ENCODE assay signal across 8 cellular contexts in the genomic region with DNA sequence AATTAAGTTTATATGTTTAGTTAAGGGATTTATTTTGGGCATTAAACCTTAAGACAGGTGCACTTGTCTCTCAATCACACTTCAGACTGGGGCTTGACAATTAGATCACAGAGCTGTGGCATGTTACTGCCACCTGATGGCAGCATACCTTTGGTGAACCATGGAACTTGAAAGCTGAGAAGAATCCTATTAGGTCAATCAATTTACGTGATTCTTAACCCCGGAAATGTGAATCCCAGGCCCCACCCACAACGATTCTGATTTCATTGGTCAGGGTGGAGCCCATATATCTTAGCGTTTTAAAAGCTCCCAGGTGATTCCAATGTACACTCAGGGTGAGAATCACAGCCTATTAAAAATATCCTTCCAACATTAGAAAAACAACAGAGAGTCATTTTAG.
DNase-seq lines count a peak whose midpoint lies in the region; ATAC-seq, FAIRE-seq and TF ChIP-seq lines count a peak whose summit lies in the region.

No MANE protein-coding gene starts in this region.

- H3K4me2 ChIP-seq in DND-41 (ENCODE audit: insufficient read depth, low read length): no peak overlapping the region
- no peak overlapping the region for H3K4me2 ChIP-seq in K562 (ENCODE audit: insufficient read depth, low read length)

- H3K27me3 ChIP-seq in DND-41 (ENCODE audit: insufficient read depth, low read length, poor library complexity): no peaks in the 10 kb centered on the region
- peaks cover 0 to 7% of the 10 kb centered on the region in 2 experiments; a peak in 2 of 5 replicates for H3K27me3 ChIP-seq in K562 (ENCODE audit: control insufficient read depth in 2 of 2, insufficient read depth in 2 of 2, low read length in 2 of 2)
- no peaks in the 10 kb centered on the region for H3K27me3 ChIP-seq in kidney epithelial cell (ENCODE audit: control insufficient read depth, insufficient read depth, low read length)

- H3K79me2 ChIP-seq in DND-41 (ENCODE audit: insufficient read depth, low read length): no peaks in the 10 kb centered on the region
- H3K79me2 ChIP-seq in K562 (ENCODE audit: control insufficient read depth, insufficient read depth, low read length): no peaks in the 10 kb centered on the region

- CTCF ChIA-PET in K562 (lab: Yijun Ruan, JAX; ENCODE audit: low intra/inter-chr PET ratio): interaction anchor here (1.2 to 1.3 kb wide), 2 partner anchors 97 to 98 kb away, joined by 4 to 8 read pairs; no protein-coding TSS in a partner anchor

- H3K4me1 ChIP-seq in DND-41 (ENCODE audit: insufficient read depth, low read length) (no peaks in the 10 kb centered on the region), K562 (replicated peaks in 1 of 2; ENCODE audit: control insufficient read depth in 2 of 2, insufficient read depth in 2 of 2, low read length in 2 of 2) (no peaks in the 10 kb centered on the region)

- H3K9me3 ChIP-seq in DND-41 (ENCODE audit: insufficient read depth, low read length, severe bottlenecking) (no peaks in the 10 kb centered on the region), K562 (replicated peaks; ENCODE audit: control insufficient read depth, insufficient read depth, low read depth, low read length) (no peaks in the 10 kb centered on the region)

- H3K4me3 ChIP-seq in DND-41 (ENCODE audit: low read depth in 1 of 2, low read length in 2 of 2) (no peak overlapping the region), K562 (no peak overlapping the region), kidney epithelial cell (ENCODE audit: low read depth, low read length) (no peak overlapping the region)

- ATAC-seq in DND-41 (ENCODE audit: insufficient read depth, low read depth) (no peak; the same call in 2 of the 3 replicates), K562 (peak; percentile 74), HG03025 (IDR thresholded peaks at IDR 0.05; ENCODE audit: low FRiP score, unreplicated experiment) (no peak), GM18909 (IDR thresholded peaks at IDR 0.05; ENCODE audit: poor library complexity, unreplicated experiment) (no peak)

- TF ChIP-seq EP300 in K562 (IDR thresholded peaks at IDR 0.05; ENCODE audit: low read length): no peak

- in situ Hi-C loops in K562 (cut with MboI): no loop called here

- TF ChIP-seq POLR2A in K562 (conservative IDR thresholded peaks at IDR 0.05): no peak

- POLR2A ChIA-PET in K562 (lab: Yijun Ruan, JAX): interaction anchor here (0.6 to 1.2 kb wide), 3 partner anchors 9 to 13 kb away, joined by 3 to 4 read pairs (median 3); no protein-coding TSS in a partner anchor

- TF ChIP-seq CTCF in DND-41 (IDR thresholded peaks at IDR 0.05; ENCODE audit: borderline replicate concordance, extremely low read depth, low read length, poor library complexity, severe bottlenecking): peak; percentile 63
- peak; percentile 57 to 64 (median 61) for TF ChIP-seq CTCF in K562 (IDR thresholded peaks at IDR 0.05 in 2 of 3, conservative IDR thresholded peaks at IDR 0.05 in 1 of 3; ENCODE audit: insufficient read depth in 2 of 3, low read depth in 1 of 3, low read length in 3 of 3)
- peak; percentile 63 for TF ChIP-seq CTCF in kidney epithelial cell (IDR thresholded peaks at IDR 0.05; ENCODE audit: insufficient read depth, low read length, poor library complexity, severe bottlenecking)

- FAIRE-seq in K562 (lab: Jason Lieb, UNC): peak; percentile 84

- H3K9me1 ChIP-seq in K562 (ENCODE audit: control insufficient read depth, insufficient read depth, low read length): no peaks in the 10 kb centered on the region

- peak; percentile 51 to 77 for TF ChIP-seq RAD21 in K562 (CRISPR knock-in tag; conservative IDR thresholded peaks at IDR 0.05 in 1 of 2, IDR thresholded peaks at IDR 0.05 in 1 of 2)

- H3K9ac ChIP-seq in DND-41 (ENCODE audit: low read depth, low read length) (no peak overlapping the region), K562 (ENCODE audit: insufficient read depth in 1 of 2, low read depth in 2 of 2, low read length in 2 of 2) (no peak overlapping the region)

- H3K36me3 ChIP-seq in DND-41 (ENCODE audit: insufficient read depth, low read length): no peaks in the 10 kb centered on the region
- H3K36me3 ChIP-seq in K562 (ENCODE audit: control insufficient read depth, insufficient read depth, low read length): no peaks in the 10 kb centered on the region
- no peaks in the 10 kb centered on the region for H3K36me3 ChIP-seq in kidney epithelial cell (ENCODE audit: control insufficient read depth, insufficient read depth, low read length)

- H2AFZ ChIP-seq in DND-41 (ENCODE audit: low read depth, low read length): no peak overlapping the region
- no peak overlapping the region for H2AFZ ChIP-seq in K562 (ENCODE audit: low read depth, low read length)

- BruUV-seq in K562 (replicated peaks; lab: Mats Ljungman, UMichigan): no TSS peak

- 0% methylated on average over 4 of the region's 4 CpGs for WGBS in K562 (ENCODE audit: insufficient coverage, low coverage, missing lambda C conversion rate)

- peak; percentile 24 for DNase-seq in DND-41
- DNase-seq in HT-29 (ENCODE audit: low spot score): peak; percentile 64
- DNase-seq in SHP77 (lab: John Stamatoyannopoulos, UW): peak; percentile 67 to 68
- DNase-seq in K562 (ENCODE audit: extremely low read depth in 1 of 4, low spot score in 3 of 4): peak; percentile 40 to 48 (median 44)
- DNase-seq in kidney epithelial cell (ENCODE audit: low read depth): peak; percentile 5
- peak; percentile 56 for DNase-seq in stimulated activated CD8-positive, alpha-beta memory T cell treated with anti-CD3 and anti-CD28 coated beads, Interleukin-4, amount 100 ng/mL, for 48 hours

- H3K27ac ChIP-seq in DND-41 (ENCODE audit: low read length): no peak overlapping the region
- H3K27ac ChIP-seq in K562 (ENCODE audit: extremely low read depth, low read depth, low read length): no peak overlapping the region

- intact Hi-C loops in K562 (cut with micrococcal nuclease): loop anchor here (1.0 to 10.0 kb wide), 2 partner anchors 98 to 328 kb away; no protein-coding TSS in a partner anchor

- H4K20me1 ChIP-seq in DND-41 (ENCODE audit: insufficient read depth, low read length) (no peaks in the 10 kb centered on the region), K562 (replicated peaks; ENCODE audit: control insufficient read depth, insufficient read depth, low read length) (no peaks in the 10 kb centered on the region)

TF ChIP-seq in K562, 482 proteins besides CTCF, POLR2A, EP300 and RAD21:
- no peak for TF ChIP-seq RHOXF2B (CRISPR knock-in tag; conservative IDR thresholded peaks at IDR 0.05)
- no peak for TF ChIP-seq PCBP1 (IDR thresholded peaks at IDR 0.05; ENCODE audit: low read depth, low read length, poor library complexity, severe bottlenecking)
- TF ChIP-seq PKNOX1 (IDR thresholded peaks at IDR 0.05): peak; percentile 16; the same call in 1 of the 2 replicates
- TF ChIP-seq SMC3 (conservative IDR thresholded peaks at IDR 0.05; ENCODE audit: insufficient read depth, low read depth, low read length): peak; percentile 70
TF ChIP-seq in K562: peak in this region for 2.

Comparison
In these comparisons a context has a peak if more than half of its experiments do, and no peak if none do; other contexts are left out.
1. DNase-seq: peak in every context shown above with its lines; median percentile 68 in SHP77; 64 in HT-29; 56 in stimulated activated CD8-positive, alpha-beta memory T cell treated with anti-CD3 and anti-CD28 coated beads, Interleukin-4, amount 100 ng/mL, for 48 hours; 44 in K562; 24 in DND-41; 5 in kidney epithelial cell.